Comparison of ENCODE assay signal across 8 cellular contexts in the genomic region with DNA sequence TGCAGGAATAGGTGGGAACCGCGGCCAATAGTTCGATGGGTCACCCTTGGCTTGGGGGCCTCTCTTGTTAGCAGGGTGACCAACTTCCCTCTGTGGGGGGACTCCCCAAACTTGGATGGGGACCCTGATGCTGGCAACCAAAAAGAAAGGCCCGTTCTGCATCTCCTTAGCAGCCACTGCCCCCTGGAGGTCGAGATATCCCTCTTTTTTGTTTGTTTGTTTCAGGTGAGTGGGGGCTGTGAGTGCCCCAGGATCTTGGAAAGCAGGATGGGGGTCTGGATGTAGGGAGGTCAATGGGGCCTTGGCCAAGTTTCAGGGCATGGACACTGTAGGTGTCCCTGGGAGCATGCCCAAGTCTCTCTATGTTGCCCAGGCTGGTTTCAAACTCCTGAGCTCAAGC. TPM values are rescaled to one million over a fixed set of nuclear protein-coding genes. Genes with fewer than 3 reads are reported as not detected.
DNase-seq lines count a peak whose midpoint lies in the region; ATAC-seq and TF ChIP-seq lines count a peak whose summit lies in the region.

No MANE protein-coding gene starts in this region.

- H3K36me3 ChIP-seq in kidney epithelial cell (ENCODE audit: control insufficient read depth, insufficient read depth, low read length) (no peaks in the 10 kb centered on the region), uterus (no peaks in the 10 kb centered on the region)

- peak; percentile 52 for TF ChIP-seq CTCF in HFF-Myc (IDR thresholded peaks at IDR 0.05; ENCODE audit: low read depth, low read length, missing control alignments)
- peak; percentile 47 for TF ChIP-seq CTCF in kidney epithelial cell (IDR thresholded peaks at IDR 0.05; ENCODE audit: insufficient read depth, low read length, poor library complexity, severe bottlenecking)
- TF ChIP-seq CTCF in omental fat pad (IDR thresholded peaks at IDR 0.05): no peak
- peak in 2 of 4 experiments; percentile 11 to 17 for TF ChIP-seq CTCF in uterus (IDR thresholded peaks at IDR 0.05)

- DNase-seq in D341Med (ENCODE audit: low spot score) (peak; percentile 69), HFF-Myc (ENCODE audit: extremely low read depth, low read depth) (no peak), kidney epithelial cell (ENCODE audit: low read depth) (no peak), omental fat pad (ENCODE audit: low spot score) (no peak), uterus (no peak), cortex of kidney (lab: John Stamatoyannopoulos, UW) (no peak)
- peak; percentile 31 for DNase-seq in activated naive CD8-positive, alpha-beta T cell treated with anti-CD3 and anti-CD28 coated beads, Interleukin-2, amount 50 U/mL, for 24 hours
- no peak for DNase-seq in stimulated activated CD4-positive, alpha-beta T cell treated with anti-CD3 and anti-CD28 coated beads, Interleukin-4, amount 100 ng/mL, for 24 hours

- no peaks in the 10 kb centered on the region for H3K36me3 Mint-ChIP-seq in activated naive CD8-positive, alpha-beta T cell treated with anti-CD3 and anti-CD28 coated beads, Interleukin-2, amount 50 U/mL, for 24 hours (ENCODE audit: low read depth)

- no peak overlapping the region for H3K27ac Mint-ChIP-seq in activated naive CD8-positive, alpha-beta T cell treated with anti-CD3 and anti-CD28 coated beads, Interleukin-2, amount 50 U/mL, for 24 hours

- H3K4me3 ChIP-seq in HFF-Myc (replicated peaks; ENCODE audit: low read depth, low read length) (no peak overlapping the region), kidney epithelial cell (ENCODE audit: low read depth, low read length) (no peak overlapping the region), uterus (no peak overlapping the region)

- no peaks in the 10 kb centered on the region for H3K4me1 Mint-ChIP-seq in activated naive CD8-positive, alpha-beta T cell treated with anti-CD3 and anti-CD28 coated beads, Interleukin-2, amount 50 U/mL, for 24 hours

- H3K9me3 Mint-ChIP-seq in activated naive CD8-positive, alpha-beta T cell treated with anti-CD3 and anti-CD28 coated beads, Interleukin-2, amount 50 U/mL, for 24 hours: no peaks in the 10 kb centered on the region

- peaks cover 0 to 8% of the 10 kb centered on the region in 2 donors for H3K4me1 ChIP-seq in uterus

- no peak for TF ChIP-seq POLR2A in uterus (IDR thresholded peaks at IDR 0.05)

- H3K4me3 Mint-ChIP-seq in activated naive CD8-positive, alpha-beta T cell treated with anti-CD3 and anti-CD28 coated beads, Interleukin-2, amount 50 U/mL, for 24 hours: no peak overlapping the region

- intact Hi-C loops in uterus (cut with DNase I; ENCODE audit: low total_unique reads): no loop called here

- H3K27me3 ChIP-seq in kidney epithelial cell (ENCODE audit: control insufficient read depth, insufficient read depth, low read length): no peaks in the 10 kb centered on the region
- no peaks in the 10 kb centered on the region for H3K27me3 ChIP-seq in uterus

- no peaks in the 10 kb centered on the region for H3K9me3 ChIP-seq in uterus

- ATAC-seq in activated naive CD8-positive, alpha-beta T cell treated with anti-CD3 and anti-CD28 coated beads, Interleukin-2, amount 50 U/mL, for 24 hours: no peak
- ATAC-seq in omental fat pad (ENCODE audit: low FRiP score): no peak

- no peaks in the 10 kb centered on the region for H3K27me3 Mint-ChIP-seq in activated naive CD8-positive, alpha-beta T cell treated with anti-CD3 and anti-CD28 coated beads, Interleukin-2, amount 50 U/mL, for 24 hours

- H3K27ac ChIP-seq in uterus: no peak overlapping the region

RNA-seq across cellular contexts. Expression of a gene that starts 7.7 kb away (rescaled TPM):
- 2.3 and 5.5 TPM in 2 replicates for total RNA-seq in kidney epithelial cell
- 1 to 10 TPM; 2.8 to 6.5 (median 5.6) TPM for total RNA-seq in omental fat pad
- 10 to 100 TPM in 1 of 4 donors, 1 to 10 TPM in 3; 2.4 to 17.5 (median 6.7) TPM for total RNA-seq in uterus

RNA-seq across cellular contexts. Expression of a gene that starts 39.0 kb away (rescaled TPM):
- total RNA-seq in kidney epithelial cell (7.5 and 9.6 TPM in 2 replicates), omental fat pad (10 to 100 TPM in 3 of 4 donors, 1 to 10 TPM in 1; 6.3 to 17.8 (median 11.6) TPM), uterus (10 to 100 TPM in 1 of 4 donors, 1 to 10 TPM in 3; 3.8 to 22.2 (median 6.9) TPM)

Comparison
In these comparisons a context has a peak if more than half of its experiments do, and no peak if none do; other contexts are left out.
1. DNase-seq: peak in D341Med (single experiment) and activated naive CD8-positive, alpha-beta T cell treated with anti-CD3 and anti-CD28 coated beads, Interleukin-2, amount 50 U/mL, for 24 hours (single experiment); none in HFF-Myc (single experiment), kidney epithelial cell (single experiment), omental fat pad (single experiment), stimulated activated CD4-positive, alpha-beta T cell treated with anti-CD3 and anti-CD28 coated beads, Interleukin-4, amount 100 ng/mL, for 24 hours (single experiment), uterus (0 of 2) and cortex of kidney (single experiment).
2. CTCF ChIP-seq: peak in HFF-Myc (single experiment) and kidney epithelial cell (single experiment); none in omental fat pad (0 of 3).